Comparison of ENCODE assay signal across 25 cellular contexts in the genomic region with DNA sequence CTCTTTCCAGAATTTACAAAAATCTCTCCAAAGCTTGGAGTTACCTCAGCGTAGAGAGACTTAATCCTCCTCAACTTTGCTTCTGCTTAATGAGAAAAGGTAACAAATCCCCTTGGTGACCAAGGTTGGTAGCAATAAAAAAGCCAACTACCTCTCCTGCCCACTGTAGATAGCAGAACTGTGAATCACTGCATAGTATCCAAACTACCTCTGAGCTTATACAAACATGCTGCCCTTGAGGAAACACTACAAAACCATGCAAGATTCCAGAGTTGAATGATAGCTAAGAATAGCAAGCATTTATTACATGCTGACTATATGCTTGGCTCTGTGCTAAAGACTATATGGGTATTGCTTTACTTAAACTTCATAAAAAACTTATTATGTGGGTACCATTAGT. TPM values are rescaled to one million over a fixed set of nuclear protein-coding genes. Genes with fewer than 3 reads are reported as not detected.
DNase-seq lines count a peak whose midpoint lies in the region; ATAC-seq and TF ChIP-seq lines count a peak whose summit lies in the region.
"Had no signal": no experiment of that assay in that cellular context is flagged by ENCODE, and none has a peak within 500 bp of the region (broad histone marks: within the 10 kb centered on the region; RNA-seq: fewer than 3 reads in every experiment).

No MANE protein-coding gene starts in this region.

- peaks cover 31% of the 10 kb centered on the region for H3K27me3 Mint-ChIP-seq in activated CD8-positive, alpha-beta T cell treated with anti-CD3 and anti-CD28 coated beads for 36 hours

- CTCF ChIA-PET in AG04449 (lab: Yijun Ruan, JAX), result interaction anchor here (0.9 to 3.8 kb wide), 3 partner anchors 41 to 424 kb away, joined by 3 to 21 read pairs (median 6); partner anchors contain the start of gene RXFP3
- CTCF ChIA-PET in activated CD8-positive, alpha-beta T cell treated with anti-CD3 and anti-CD28 coated beads for 36 hours (lab: Charles Lee), result no interaction called here

- no peaks in the 10 kb centered on the region for H3K36me3 Mint-ChIP-seq in activated CD8-positive, alpha-beta T cell treated with anti-CD3 and anti-CD28 coated beads for 36 hours (ENCODE audit: low read depth)
- H3K36me3 Mint-ChIP-seq: CD4-positive, CD25-positive, alpha-beta regulatory T cell had no signal

- peak; percentile 58 for DNase-seq in AG04449 (ENCODE audit: low read depth, low spot score)
- DNase-seq in HT1080 (ENCODE audit: low read depth), result peak; percentile 79
- peak; percentile 75 for DNase-seq in astrocyte of the hippocampus (ENCODE audit: low read depth, low spot score)
- peak; percentile 78 for DNase-seq in iris pigment epithelial cell (ENCODE audit: low read depth)
- DNase-seq in activated CD8-positive, alpha-beta T cell treated with anti-CD3 and anti-CD28 coated beads for 36 hours, result no peak
- no peak for DNase-seq in stimulated activated CD4-positive, alpha-beta T cell treated with anti-CD3 and anti-CD28 coated beads, Interleukin-15, amount 100 ng/mL, for 24 hours
- DNase-seq in activated CD4-positive, CD25-positive, alpha-beta regulatory T cell treated with anti-CD3 and anti-CD28 coated beads, Interleukin-2, amount 50 U/mL, for 72 hours, result no peak
- DNase-seq in HUDEP-2 (lab: John Stamatoyannopoulos, UW; ENCODE audit: unreplicated experiment in 76 of 76), result no peak
- DNase-seq: activated CD4-positive, alpha-beta T cell treated with anti-CD3 and anti-CD28 coated beads, Interleukin-2, amount 10 ng/mL, durations not matched to agents 7 days and 5 days; activated CD8-positive, alpha-beta memory T cell treated with anti-CD3 and anti-CD28 coated beads, Interleukin-2, amount 50 U/mL, for 4 hours; activated gamma-delta T cell; amniotic stem cell; CD4-positive, CD25-positive, alpha-beta regulatory T cell; endodermal cell; left colon; midbrain; NCI-H1092; NCI-H2029 treated with DMSO at 0.1 percent for 48 hours; NCI-H510A; Right ventricle myocardium superior; T-helper 1 cell; uterus had no signal

- no peaks in the 10 kb centered on the region for H3K9me3 Mint-ChIP-seq in activated CD8-positive, alpha-beta T cell treated with anti-CD3 and anti-CD28 coated beads for 36 hours
- H3K9me3 Mint-ChIP-seq: activated CD4-positive, alpha-beta T cell treated with anti-CD3 and anti-CD28 coated beads, Interleukin-2, amount 10 ng/mL, durations not matched to agents 7 days and 5 days; endodermal cell had no signal

- POLR2A ChIA-PET in AG04449 (lab: Yijun Ruan, JAX), result interaction anchor here (1.1 kb wide), 1 partner anchor 69 kb away, joined by 3 read pairs; no protein-coding TSS in a partner anchor
- POLR2A ChIA-PET in activated CD8-positive, alpha-beta T cell treated with anti-CD3 and anti-CD28 coated beads for 36 hours (lab: Charles Lee), result no interaction called here

- no peak for ATAC-seq in activated CD8-positive, alpha-beta T cell treated with anti-CD3 and anti-CD28 coated beads for 36 hours
- ATAC-seq: left colon had no signal

- TF ChIP-seq CTCF in AG04449 (IDR thresholded peaks at IDR 0.05; ENCODE audit: insufficient read depth, low read length, missing control alignments), result no peak
- TF ChIP-seq CTCF in activated CD8-positive, alpha-beta T cell treated with anti-CD3 and anti-CD28 coated beads for 36 hours (IDR thresholded peaks at IDR 0.05), result no peak

- no peak overlapping the region for H3K4me3 Mint-ChIP-seq in activated CD8-positive, alpha-beta T cell treated with anti-CD3 and anti-CD28 coated beads for 36 hours
- H3K4me3 Mint-ChIP-seq: activated CD4-positive, alpha-beta T cell treated with anti-CD3 and anti-CD28 coated beads, Interleukin-2, amount 10 ng/mL, durations not matched to agents 7 days and 5 days; CD4-positive, CD25-positive, alpha-beta regulatory T cell; endodermal cell had no signal

- peaks cover 6% of the 10 kb centered on the region for H3K4me1 Mint-ChIP-seq in activated CD8-positive, alpha-beta T cell treated with anti-CD3 and anti-CD28 coated beads for 36 hours (ENCODE audit: low read depth)

- H3K27ac Mint-ChIP-seq in activated CD8-positive, alpha-beta T cell treated with anti-CD3 and anti-CD28 coated beads for 36 hours, result no peak overlapping the region
- H3K27ac Mint-ChIP-seq: activated CD4-positive, alpha-beta T cell treated with anti-CD3 and anti-CD28 coated beads, Interleukin-2, amount 10 ng/mL, durations not matched to agents 7 days and 5 days; CD4-positive, CD25-positive, alpha-beta regulatory T cell; endodermal cell had no signal

- no peak overlapping the region for H3K4me3 ChIP-seq in AG04449 (ENCODE audit: low read depth, low read length)
- H3K4me3 ChIP-seq: prostate gland, uterus had no signal

- intact Hi-C loops in activated CD8-positive, alpha-beta T cell treated with anti-CD3 and anti-CD28 coated beads for 36 hours (cut with micrococcal nuclease), result no loop called here

RNA-seq across cellular contexts. Expression of gene ADAMTS12, which starts 2.8 kb away (rescaled TPM):
- total RNA-seq in HT1080 (2014; rRNA removed; shearing (Covaris generic)), result 0.10 TPM in 2 replicates
- 0.10 TPM in 1 of 2 replicates, not detected in the other for polyA plus RNA-seq in HT1080 (2015; cell fraction: cytosol; rRNA removed)
- 0.06 and 0.18 TPM in 2 replicates for polyA plus RNA-seq in HT1080 (2015; cell fraction: nucleus; rRNA removed)
- total RNA-seq in activated CD8-positive, alpha-beta T cell treated with anti-CD3 and anti-CD28 coated beads for 36 hours, result not detected
- total RNA-seq: activated CD4-positive, alpha-beta T cell treated with anti-CD3 and anti-CD28 coated beads, Interleukin-2, amount 10 ng/mL, durations not matched to agents 7 days and 5 days; CD4-positive, CD25-positive, alpha-beta regulatory T cell had no signal
- polyA plus RNA-seq: CD4-positive, CD25-positive, alpha-beta regulatory T cell had no signal

RNA-seq across cellular contexts. Expression of gene RXFP3, which starts 41.6 kb away (rescaled TPM):
- total RNA-seq in HT1080 (2014; rRNA removed; shearing (Covaris generic)), result 0.07 and 0.13 TPM in 2 replicates
- 0.06 TPM in 1 of 2 replicates, not detected in the other for polyA plus RNA-seq in HT1080 (2015; cell fraction: cytosol; rRNA removed)
- 0.19 and 0.42 TPM in 2 replicates for polyA plus RNA-seq in HT1080 (2015; cell fraction: nucleus; rRNA removed)
- not detected for total RNA-seq in activated CD8-positive, alpha-beta T cell treated with anti-CD3 and anti-CD28 coated beads for 36 hours
- total RNA-seq: activated CD4-positive, alpha-beta T cell treated with anti-CD3 and anti-CD28 coated beads, Interleukin-2, amount 10 ng/mL, durations not matched to agents 7 days and 5 days; CD4-positive, CD25-positive, alpha-beta regulatory T cell; left colon; prostate gland; Right ventricle myocardium superior; subcutaneous adipose tissue; uterus had no signal
- polyA plus RNA-seq: CD4-positive, CD25-positive, alpha-beta regulatory T cell; neural cell had no signal

Comparison
In these comparisons a context has a peak if more than half of its experiments do, and no peak if none do; other contexts are left out.
1. DNase-seq: peak in AG04449 (single experiment), HT1080 (single experiment), astrocyte of the hippocampus (single experiment) and iris pigment epithelial cell (single experiment); none in activated CD8-positive, alpha-beta T cell treated with anti-CD3 and anti-CD28 coated beads for 36 hours (single experiment), stimulated activated CD4-positive, alpha-beta T cell treated with anti-CD3 and anti-CD28 coated beads, Interleukin-15, amount 100 ng/mL, for 24 hours (single experiment), activated CD4-positive, CD25-positive, alpha-beta regulatory T cell treated with anti-CD3 and anti-CD28 coated beads, Interleukin-2, amount 50 U/mL, for 72 hours (single experiment) and HUDEP-2 (0 of 76).